32 cellular contexts compared by ENCODE assay signal in genomic region chr7:158271646-158272045, GRCh38.
"Had no signal": no experiment of that assay in that cellular context is flagged by ENCODE, and none has a peak within 500 bp of the region (broad histone marks: within the 10 kb centered on the region; RNA-seq: fewer than 3 reads in every experiment).

No MANE protein-coding gene starts in this region.

- H2AFZ ChIP-seq: parathyroid adenoma had no signal

- H3K36me3 ChIP-seq: brain microvascular endothelial cell, gastrocnemius medialis, neutrophil, right atrium auricular region, vagina, WERI-Rb-1 had no signal

- H3K9me3 ChIP-seq: gastrocnemius medialis, mucosa of descending colon, neutrophil, right atrium auricular region, vagina had no signal

- H3K4me3 ChIP-seq: gastrocnemius medialis, lung, mucosa of descending colon, right atrium auricular region, vagina had no signal

- H3K27ac Mint-ChIP-seq: activated CD4-positive, alpha-beta memory T cell treated with anti-CD3 and anti-CD28 coated beads for 36 hours; activated CD4-positive, alpha-beta T cell treated with anti-CD3 and anti-CD28 coated beads, Interleukin-2, amount 10 ng/mL, durations not matched to agents 24 days and 14 days; activated T-helper 1 cell treated with anti-CD3 and anti-CD28 coated beads, Interleukin-12 subunit alpha, Interleukin-12 subunit beta, Interleukin-2, Interleukin-4 antibody, amounts not matched to agents 30 ng/mL and 10 ng/mL and 1 ng/mL, durations not matched to agents 14 hours and 24 hours and 36 hours; effector memory CD8-positive, alpha-beta T cell; nephron progenitor cell; stimulated activated naive CD8-positive, alpha-beta T cell treated with anti-CD3 and anti-CD28 coated beads, Interleukin-15, Interleukin-2, amounts not matched to agents 100 ng/mL and 50 ng/mL, for 24 hours; T-helper 17 cell; type B pancreatic cell had no signal

- H3K27me3 ChIP-seq: brain microvascular endothelial cell, gastrocnemius medialis, neutrophil, right atrium auricular region, vagina had no signal

- H3K79me2 ChIP-seq: parathyroid adenoma had no signal

- H3K4me1 Mint-ChIP-seq: activated CD4-positive, alpha-beta T cell treated with anti-CD3 and anti-CD28 coated beads, Interleukin-2, amount 10 ng/mL, durations not matched to agents 24 days and 14 days; nephron progenitor cell; T-helper 17 cell had no signal

- H3K27me3 Mint-ChIP-seq: activated CD4-positive, alpha-beta memory T cell treated with anti-CD3 and anti-CD28 coated beads for 36 hours; activated CD4-positive, alpha-beta T cell treated with anti-CD3 and anti-CD28 coated beads, Interleukin-2, amount 10 ng/mL, durations not matched to agents 24 days and 14 days; effector memory CD8-positive, alpha-beta T cell; stimulated activated naive CD8-positive, alpha-beta T cell treated with anti-CD3 and anti-CD28 coated beads, Interleukin-15, Interleukin-2, amounts not matched to agents 100 ng/mL and 50 ng/mL, for 24 hours; T-helper 17 cell had no signal

- H3K9me3 Mint-ChIP-seq: activated CD4-positive, alpha-beta memory T cell treated with anti-CD3 and anti-CD28 coated beads for 36 hours; activated CD4-positive, alpha-beta T cell treated with anti-CD3 and anti-CD28 coated beads, Interleukin-2, amount 10 ng/mL, durations not matched to agents 24 days and 14 days; stimulated activated naive CD8-positive, alpha-beta T cell treated with anti-CD3 and anti-CD28 coated beads, Interleukin-15, Interleukin-2, amounts not matched to agents 100 ng/mL and 50 ng/mL, for 24 hours; type B pancreatic cell had no signal

- H3K27ac ChIP-seq: brain microvascular endothelial cell, gastrocnemius medialis, neutrophil, parathyroid adenoma, right atrium auricular region, vagina, WERI-Rb-1 had no signal

- H3K36me3 Mint-ChIP-seq: activated CD4-positive, alpha-beta memory T cell treated with anti-CD3 and anti-CD28 coated beads for 36 hours; type B pancreatic cell had no signal

- ATAC-seq: effector memory CD8-positive, alpha-beta T cell; gastrocnemius medialis; left lobe of liver; mucosa of descending colon; T-helper 17 cell had no signal

- H3K4me3 Mint-ChIP-seq: activated CD4-positive, alpha-beta memory T cell treated with anti-CD3 and anti-CD28 coated beads for 36 hours; activated CD4-positive, alpha-beta T cell treated with anti-CD3 and anti-CD28 coated beads, Interleukin-2, amount 10 ng/mL, durations not matched to agents 24 days and 14 days; activated T-helper 1 cell treated with anti-CD3 and anti-CD28 coated beads, Interleukin-12 subunit alpha, Interleukin-12 subunit beta, Interleukin-2, Interleukin-4 antibody, amounts not matched to agents 30 ng/mL and 10 ng/mL and 1 ng/mL, durations not matched to agents 14 hours and 24 hours and 36 hours; effector memory CD8-positive, alpha-beta T cell; nephron progenitor cell; stimulated activated naive CD8-positive, alpha-beta T cell treated with anti-CD3 and anti-CD28 coated beads, Interleukin-15, Interleukin-2, amounts not matched to agents 100 ng/mL and 50 ng/mL, for 24 hours; T-helper 17 cell; type B pancreatic cell had no signal

- H3K4me1 ChIP-seq: gastrocnemius medialis, parathyroid adenoma, right atrium auricular region, vagina had no signal

- DNase-seq: activated CD4-positive, alpha-beta memory T cell treated with anti-CD3 and anti-CD28 coated beads for 36 hours; activated CD4-positive, alpha-beta T cell treated with anti-CD3 and anti-CD28 coated beads, Interleukin-2, amount 10 ng/mL, durations not matched to agents 24 days and 14 days; activated CD4-positive, CD25-positive, alpha-beta regulatory T cell treated with anti-CD3 and anti-CD28 coated beads, Interleukin-2, amount 50 U/mL, for 72 hours; activated CD8-positive, alpha-beta memory T cell treated with anti-CD3 and anti-CD28 coated beads, Interleukin-2, amount 50 U/mL, for 4 hours; activated gamma-delta T cell treated with Interleukin-2 at 50 U/mL for 16 hours; activated naive CD4-positive, alpha-beta T cell treated with anti-CD3 and anti-CD28 coated beads, Interleukin-2, amount 50 U/mL, for 16 hours; activated T-cell treated with anti-CD3 and anti-CD28 coated beads, Interleukin-2, amount 50 U/mL, for 1 hour; amniotic stem cell; brain microvascular endothelial cell; caudate nucleus; cortex of kidney; effector memory CD8-positive, alpha-beta T cell; erythroblast; gastrocnemius medialis; hippocampal formation; mesendoderm; nephron progenitor cell; stimulated activated CD4-positive, alpha-beta T cell treated with anti-CD3 and anti-CD28 coated beads, Interleukin-12 subunit alpha, Interleukin-12 subunit beta, amount 100 ng/mL, for 4 hours; stimulated activated CD4-positive, alpha-beta T cell treated with anti-CD3 and anti-CD28 coated beads, Interleukin-4, amount 100 ng/mL, for 1 hour; T-helper 17 cell; T1000; WERI-Rb-1 had no signal
